21 cellular contexts compared by ENCODE assay signal in genomic region chr4:25157071-25157470, GRCh38.
"Had no signal": no experiment of that assay in that cellular context is flagged by ENCODE, and none has a peak within 500 bp of the region (broad histone marks: within the 10 kb centered on the region; RNA-seq: fewer than 3 reads in every experiment).

No MANE protein-coding gene starts in this region.

- ATAC-seq: activated CD4-positive, alpha-beta T cell treated with anti-CD3 and anti-CD28 coated beads for 36 hours; body of pancreas; foreskin keratinocyte; heart left ventricle; right cardiac atrium had no signal

- DNase-seq: activated CD4-positive, alpha-beta T cell treated with anti-CD3 and anti-CD28 coated beads for 36 hours; activated CD4-positive, alpha-beta T cell treated with anti-CD3 and anti-CD28 coated beads, Interleukin-2, amount 50 U/mL, for 48 hours; activated CD4-positive, CD25-positive, alpha-beta regulatory T cell; activated CD8-positive, alpha-beta memory T cell treated with anti-CD3 and anti-CD28 coated beads for 24 hours; activated effector memory CD4-positive, alpha-beta T cell treated with anti-CD3 and anti-CD28 coated beads, Interleukin-2, amount 50 U/mL, for 16 hours; activated naive CD4-positive, alpha-beta T cell treated with anti-CD3 and anti-CD28 coated beads for 36 hours; activated naive CD8-positive, alpha-beta T cell treated with anti-CD3 and anti-CD28 coated beads for 36 hours; activated T-cell treated with anti-CD3 and anti-CD28 coated beads, Interleukin-2, amount 50 U/mL, for 1 hour; adrenal gland; aorta; body of pancreas; dermis blood vessel endothelial cell; effector CD4-positive, alpha-beta T cell; foreskin keratinocyte; heart left ventricle; naive B cell; posterior cingulate gyrus; right cardiac atrium; spleen; stimulated activated naive CD4-positive, alpha-beta T cell; trophoblast cell had no signal
